19 cellular contexts compared by ENCODE assay signal in genomic region chr4:150769845-150770244, GRCh38.
A peak's percentile ranks its signal among the peaks of the same experiment; 100 is the strongest.
DNase-seq lines count a peak whose midpoint lies in the region; ATAC-seq, FAIRE-seq and TF ChIP-seq lines count a peak whose summit lies in the region.
"Had no signal": no experiment of that assay in that cellular context is flagged by ENCODE, and none has a peak within 500 bp of the region (broad histone marks: within the 10 kb centered on the region; RNA-seq: fewer than 3 reads in every experiment).

No MANE protein-coding gene starts in this region.

- TF ChIP-seq POLR2A in breast epithelium (IDR thresholded peaks at IDR 0.05), result no peak

- no peak overlapping the region for H3K9ac ChIP-seq in PC-3 (ENCODE audit: low read length)

- no peaks in the 10 kb centered on the region for H3K27me3 Mint-ChIP-seq in MCF 10A (ENCODE audit: insufficient read depth, unreplicated experiment)
- no peaks in the 10 kb centered on the region for H3K27me3 Mint-ChIP-seq in activated T-cell treated with anti-CD3 and anti-CD28 coated beads, Interleukin-2, amount 50 U/mL, for 72 hours (ENCODE audit: low read depth)
- H3K27me3 Mint-ChIP-seq: T-cell had no signal

- H3K4me3 ChIP-seq in breast epithelium, result no peak overlapping the region
- no peak overlapping the region for H3K4me3 ChIP-seq in PC-3 (ENCODE audit: low read length)

- CTCF ChIA-PET in MCF 10A (lab: Yijun Ruan, JAX) (no interaction called here), PC-3 (lab: Charles Lee) (no interaction called here)

- no peaks in the 10 kb centered on the region for H4K20me1 ChIP-seq in PC-3 (ENCODE audit: low read length)

- H3K9me2 ChIP-seq in PC-3 (replicated peaks; ENCODE audit: low read length), result no peaks in the 10 kb centered on the region

- peaks cover 2% of the 10 kb centered on the region for H3K36me3 Mint-ChIP-seq in MCF 10A (ENCODE audit: insufficient read depth, unreplicated experiment)
- peaks cover 0 to 5% of the 10 kb centered on the region in 2 donors for H3K36me3 Mint-ChIP-seq in activated T-cell treated with anti-CD3 and anti-CD28 coated beads, Interleukin-2, amount 50 U/mL, for 72 hours (ENCODE audit: insufficient read depth in 2 of 2)

- BruUV-seq in MCF 10A (replicated peaks; lab: Mats Ljungman, UMichigan) (no TSS peak), PC-3 (replicated peaks; lab: Mats Ljungman, UMichigan) (no TSS peak)

- TF ChIP-seq CTCF in MCF 10A (IDR thresholded peaks at IDR 0.05; ENCODE audit: unreplicated experiment) (no peak), breast epithelium (IDR thresholded peaks at IDR 0.05) (no peak), PC-3 (conservative IDR thresholded peaks at IDR 0.05; ENCODE audit: low read depth, low read length) (no peak)

- no peaks in the 10 kb centered on the region for H3K9me3 ChIP-seq in breast epithelium
- no peaks in the 10 kb centered on the region for H3K9me3 ChIP-seq in PC-3 (ENCODE audit: low read length)

- no peaks in the 10 kb centered on the region for H3K9me3 Mint-ChIP-seq in MCF 10A (ENCODE audit: unreplicated experiment)
- H3K9me3 Mint-ChIP-seq in activated T-cell treated with anti-CD3 and anti-CD28 coated beads, Interleukin-2, amount 50 U/mL, for 72 hours, result no peaks in the 10 kb centered on the region
- H3K9me3 Mint-ChIP-seq: activated T-helper 1 cell treated with anti-CD3 and anti-CD28 coated beads, Interleukin-12 subunit alpha, Interleukin-12 subunit beta, Interleukin-2, Interleukin-4 antibody, amounts not matched to agents 30 ng/mL and 10 ng/mL and 1 ng/mL, durations not matched to agents 14 hours and 24 hours and 36 hours; neural crest cell had no signal

- intact Hi-C loops in MCF 10A (cut with micrococcal nuclease) (no loop called here), breast epithelium (cut with DNase I; ENCODE audit: low total_unique reads) (no loop called here), PC-3 (cut with micrococcal nuclease) (no loop called here)

- DNase-seq in MCF 10A (ENCODE audit: unreplicated experiment), result peak; percentile 47
- DNase-seq in breast epithelium (ENCODE audit: low spot score in 2 of 2), result no peak
- DNase-seq in PC-3, result peak; percentile 44
- DNase-seq in epithelial cell of prostate (ENCODE audit: low read depth, low spot score), result no peak
- peak; percentile 5 for DNase-seq in urothelium cell line (ENCODE audit: low spot score)
- no peak for DNase-seq in mucosa of gallbladder (ENCODE audit: low spot score)
- no peak for DNase-seq in activated T-cell treated with anti-CD3 and anti-CD28 coated beads, Interleukin-2, amount 50 U/mL, for 72 hours
- DNase-seq in DMS 273 (lab: John Stamatoyannopoulos, UW; ENCODE audit: unreplicated experiment), result no peak
- DNase-seq: activated CD8-positive, alpha-beta memory T cell treated with anti-CD3 and anti-CD28 coated beads for 24 hours; effector CD8-positive, alpha-beta T cell; GF-D8; NCI-H1694 treated with DMSO at 0.1 percent for 48 hours; NCI-H345; Right ventricle myocardium superior; stimulated activated naive CD4-positive, alpha-beta T cell; T-cell had no signal

- ATAC-seq in PC-3, result peak; percentile 29
- no peak for ATAC-seq in activated T-cell treated with anti-CD3 and anti-CD28 coated beads, Interleukin-2, amount 50 U/mL, for 72 hours (replicated peaks in 1 of 2)
- ATAC-seq: T-cell had no signal

- peaks cover 23% of the 10 kb centered on the region for H3K4me1 Mint-ChIP-seq in MCF 10A (ENCODE audit: insufficient read depth, unreplicated experiment)
- H3K4me1 Mint-ChIP-seq in activated T-cell treated with anti-CD3 and anti-CD28 coated beads, Interleukin-2, amount 50 U/mL, for 72 hours (ENCODE audit: low read depth), result peaks cover 12% of the 10 kb centered on the region

- H3K4me3 Mint-ChIP-seq in MCF 10A (ENCODE audit: unreplicated experiment), result no peak overlapping the region
- no peak overlapping the region for H3K4me3 Mint-ChIP-seq in activated T-cell treated with anti-CD3 and anti-CD28 coated beads, Interleukin-2, amount 50 U/mL, for 72 hours
- H3K4me3 Mint-ChIP-seq: activated T-helper 1 cell treated with anti-CD3 and anti-CD28 coated beads, Interleukin-12 subunit alpha, Interleukin-12 subunit beta, Interleukin-2, Interleukin-4 antibody, amounts not matched to agents 30 ng/mL and 10 ng/mL and 1 ng/mL, durations not matched to agents 14 hours and 24 hours and 36 hours; neural crest cell; T-cell had no signal

- peak overlapping the region; percentile 75 for H3K27ac Mint-ChIP-seq in MCF 10A (ENCODE audit: low read depth, unreplicated experiment)
- no peak overlapping the region for H3K27ac Mint-ChIP-seq in activated T-cell treated with anti-CD3 and anti-CD28 coated beads, Interleukin-2, amount 50 U/mL, for 72 hours
- H3K27ac Mint-ChIP-seq: T-cell had no signal

- H3K79me2 ChIP-seq in PC-3 (ENCODE audit: low read length), result no peaks in the 10 kb centered on the region

- no peak overlapping the region for H2AFZ ChIP-seq in PC-3 (ENCODE audit: low read length)

- no peaks in the 10 kb centered on the region for H3K4me1 ChIP-seq in breast epithelium
- H3K4me1 ChIP-seq in PC-3 (ENCODE audit: insufficient read depth, low read length), result peaks cover 12% of the 10 kb centered on the region

- POLR2A ChIA-PET in MCF 10A (lab: Yijun Ruan, JAX), result interaction anchor here (1.2 kb wide), 1 partner anchor 22 kb away, joined by 3 read pairs; no protein-coding TSS in a partner anchor
- POLR2A ChIA-PET in PC-3 (lab: Charles Lee; ENCODE audit: unreplicated experiment), result no interaction called here

- no peak for FAIRE-seq in urothelium cell line (lab: Jason Lieb, UNC)
- FAIRE-seq: GM12892 had no signal

- no peaks in the 10 kb centered on the region for H3K27me3 ChIP-seq in breast epithelium
- H3K27me3 ChIP-seq in PC-3 (ENCODE audit: low read length), result no peaks in the 10 kb centered on the region

- H3K27ac ChIP-seq in breast epithelium (no peak overlapping the region), PC-3 (ENCODE audit: low read length) (peak overlapping the region; percentile 31; the same call in 1 of the 2 replicates), epithelial cell of prostate (peak overlapping the region; percentile 41)

- H3K4me2 ChIP-seq in PC-3 (ENCODE audit: low read length), result peak overlapping the region; percentile 42; the same call in 1 of the 2 replicates

- no peaks in the 10 kb centered on the region for H3F3A ChIP-seq in PC-3 (ENCODE audit: low read length, unreplicated experiment)

- H3K36me3 ChIP-seq in breast epithelium (no peaks in the 10 kb centered on the region), PC-3 (ENCODE audit: low read depth, low read length) (no peaks in the 10 kb centered on the region)

Comparison
In these comparisons a context has a peak if more than half of its experiments do, and no peak if none do; other contexts are left out.
1. DNase-seq: peak in MCF 10A (single experiment), PC-3 (single experiment) and urothelium cell line (single experiment); none in breast epithelium (0 of 2), epithelial cell of prostate (single experiment), mucosa of gallbladder (single experiment), activated T-cell treated with anti-CD3 and anti-CD28 coated beads, Interleukin-2, amount 50 U/mL, for 72 hours (0 of 2) and DMS 273 (single experiment).
2. H3K27ac ChIP-seq: peak in PC-3 (single experiment) and epithelial cell of prostate (single experiment); none in breast epithelium (0 of 2).